In genomic region chr5:25415970-25416369, GRCh38 we compare ENCODE assay signal across 26 cellular contexts.
"Had no signal": no experiment of that assay in that cellular context is flagged by ENCODE, and none has a peak within 500 bp of the region (broad histone marks: within the 10 kb centered on the region; RNA-seq: fewer than 3 reads in every experiment).

No MANE protein-coding gene starts in this region.

- H3K27me3 ChIP-seq: neural progenitor cell, ovary, right lobe of liver, sigmoid colon, suprapubic skin, testis, tibial artery, transverse colon, upper lobe of right lung, uterus had no signal

- H3K9ac ChIP-seq: neural progenitor cell, parathyroid adenoma had no signal

- H3K4me1 ChIP-seq: neural progenitor cell, parathyroid adenoma, psoas muscle, right lobe of liver, sigmoid colon, suprapubic skin, testis, tibial artery, transverse colon, upper lobe of right lung, uterus had no signal

- ATAC-seq: natural killer cell; psoas muscle; right cardiac atrium; right lobe of liver; stimulated activated memory B cell treated with anti-CD40 and anti-IgM and Interleukin-4, amounts not matched to agents 10 μg/mL and 1 μg/mL and 100 μg/mL, for 72 hours; stimulated activated naive CD8-positive, alpha-beta T cell treated with anti-CD3 and anti-CD28 coated beads, Interleukin-15, amount 100 ng/mL, for 72 hours; stimulated activated naive CD8-positive, alpha-beta T cell treated with anti-CD3 and anti-CD28 coated beads, Interleukin-15, Interleukin-2, amounts not matched to agents 100 U/mL and 50 U/mL, for 24 hours; upper lobe of right lung had no signal

- FAIRE-seq: small intestine had no signal

- H3K79me2 ChIP-seq: parathyroid adenoma had no signal

- DNase-seq: natural killer cell; occipital lobe; ovary; posterior cingulate gyrus; psoas muscle; right lobe of liver; sigmoid colon; small intestine; stimulated activated CD4-positive, alpha-beta T cell treated with anti-CD3 and anti-CD28 coated beads, Interleukin-15, amount 100 ng/mL, for 24 hours; stimulated activated CD4-positive, alpha-beta T cell treated with anti-CD3 and anti-CD28 coated beads, Interleukin-2, amount 100 ng/mL, for 24 hours; stimulated activated CD4-positive, alpha-beta T cell treated with anti-CD3 and anti-CD28 coated beads, Interleukin-2, amount 100 ng/mL, for 48 hours; stimulated activated CD4-positive, alpha-beta T cell treated with anti-CD3 and anti-CD28 coated beads, Interleukin-4, amount 100 ng/mL, for 24 hours; stimulated activated naive CD4-positive, alpha-beta T cell; stimulated activated naive CD8-positive, alpha-beta T cell treated with anti-CD3 and anti-CD28 coated beads, Interleukin-15, amount 100 ng/mL, for 72 hours; stimulated activated naive CD8-positive, alpha-beta T cell treated with anti-CD3 and anti-CD28 coated beads, Interleukin-15, Interleukin-2, amounts not matched to agents 100 U/mL and 50 U/mL, for 24 hours; substantia nigra; testis; tibial artery; transverse colon; upper lobe of right lung; uterus had no signal

- H3K4me2 ChIP-seq: neural progenitor cell had no signal

- H3K9me3 ChIP-seq: ovary, right lobe of liver, sigmoid colon, suprapubic skin, testis, tibial artery, upper lobe of right lung, uterus had no signal

- H3K4me3 ChIP-seq: neural progenitor cell, ovary, psoas muscle, right lobe of liver, sigmoid colon, suprapubic skin, testis, tibial artery, transverse colon, upper lobe of right lung, uterus had no signal

- H3K36me3 ChIP-seq: neural progenitor cell, ovary, right lobe of liver, sigmoid colon, suprapubic skin, tibial artery, transverse colon, upper lobe of right lung, uterus had no signal

- H3K27ac ChIP-seq: neural progenitor cell, ovary, parathyroid adenoma, psoas muscle, right lobe of liver, sigmoid colon, suprapubic skin, testis, tibial artery, transverse colon, upper lobe of right lung, uterus had no signal

- H2AFZ ChIP-seq: neural progenitor cell, parathyroid adenoma had no signal
